ENCODE assay signal across 18 cellular contexts in the genomic region with DNA sequence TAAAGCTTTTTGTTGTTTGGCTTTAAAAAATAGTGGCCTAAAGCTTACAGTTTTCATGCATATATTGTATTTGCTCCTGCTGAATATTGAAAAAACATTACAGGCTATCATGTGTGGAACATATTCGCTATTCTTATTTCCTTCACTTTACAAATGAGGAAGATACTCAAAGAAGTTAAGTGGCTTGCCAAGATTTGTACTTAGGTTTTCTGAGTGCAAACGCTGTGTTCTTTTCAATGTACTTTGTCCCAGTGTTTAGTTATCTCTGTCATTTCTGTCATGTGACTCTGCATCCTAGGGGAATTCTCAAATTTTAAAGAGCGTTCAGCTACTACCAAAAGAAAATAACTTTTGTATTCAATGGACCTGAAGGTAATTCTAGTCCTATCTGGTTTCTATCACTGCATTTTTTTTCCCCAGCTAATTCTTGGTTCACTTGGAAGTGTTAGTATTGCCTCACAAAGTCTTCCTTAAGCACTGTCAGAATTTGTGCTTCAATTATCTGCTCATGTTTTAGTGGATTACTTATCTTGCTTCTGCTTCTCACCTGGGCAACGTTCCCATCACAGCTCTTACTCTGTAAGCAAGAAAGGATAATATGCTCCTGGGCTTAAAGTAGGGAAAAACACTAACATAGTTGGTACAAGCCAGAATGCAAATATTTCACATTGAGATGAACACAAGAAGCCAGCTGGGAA. TPM values are rescaled to one million over a fixed set of nuclear protein-coding genes. Genes with fewer than 3 reads are reported as not detected.
A peak's percentile ranks its signal among the peaks of the same experiment; 100 is the strongest.
DNase-seq lines count a peak whose midpoint lies in the region; ATAC-seq, FAIRE-seq and TF ChIP-seq lines count a peak whose summit lies in the region.
"Had no signal": no experiment of that assay in that cellular context is flagged by ENCODE, and none has a peak within 500 bp of the region (broad histone marks: within the 10 kb centered on the region; RNA-seq: fewer than 3 reads in every experiment).

No MANE protein-coding gene starts in this region.

- no peak for FAIRE-seq in kidney (lab: Jason Lieb, UNC)
- FAIRE-seq: A549 had no signal

- no peaks in the 10 kb centered on the region for H3K27me3 ChIP-seq in uterus
- H3K27me3 ChIP-seq: stomach had no signal

- H3K27ac ChIP-seq in kidney (ENCODE audit: low read depth in 2 of 2, low read length in 2 of 2), result peak overlapping the region; percentile 13 to 54
- peak overlapping the region; percentile 10 to 41 for H3K27ac ChIP-seq in uterus
- H3K27ac ChIP-seq: A549, stomach had no signal

- H3K4me1 ChIP-seq in kidney (ENCODE audit: control insufficient read depth in 1 of 2, insufficient read depth in 1 of 2, low read depth in 1 of 2, low read length in 2 of 2) (peaks cover 5 to 9% of the 10 kb centered on the region in 2 donors), uterus (no peaks in the 10 kb centered on the region)

- no peak for TF ChIP-seq CTCF in kidney (IDR thresholded peaks at IDR 0.05; ENCODE audit: borderline replicate concordance, extremely low read depth, insufficient read depth)
- no peak for TF ChIP-seq CTCF in uterus (IDR thresholded peaks at IDR 0.05)

- H3K36me3 ChIP-seq in kidney (ENCODE audit: control insufficient read depth in 1 of 2, insufficient read depth in 2 of 2, low read length in 2 of 2) (no peaks in the 10 kb centered on the region), uterus (no peaks in the 10 kb centered on the region)
- H3K36me3 ChIP-seq: stomach had no signal

- TF ChIP-seq POLR2A in uterus (IDR thresholded peaks at IDR 0.05), result no peak

- no peak overlapping the region for H3K9ac ChIP-seq in kidney (ENCODE audit: low read length in 2 of 2)

- no peak for ATAC-seq in esophagus mucosa
- ATAC-seq: A549; CD8-positive, alpha-beta T cell had no signal

- peak; percentile 24 for DNase-seq in NOMO-1 treated with DMSO at 0.1 percent for 48 hours (lab: John Stamatoyannopoulos, UW; ENCODE audit: unreplicated experiment)
- DNase-seq in NOMO-1 treated with dmso at 0.1 percent for 144 hours (lab: John Stamatoyannopoulos, UW; ENCODE audit: unreplicated experiment), result no peak
- DNase-seq in astrocyte of the hippocampus (ENCODE audit: low read depth, low spot score), result peak; percentile 28
- no peak for DNase-seq in kidney
- no peak for DNase-seq in uterus
- no peak for DNase-seq in NCI-H345 (lab: John Stamatoyannopoulos, UW)
- DNase-seq in effector CD8-positive, alpha-beta T cell (lab: John Stamatoyannopoulos, UW), result no peak
- DNase-seq: activated CD4-positive, alpha-beta T cell treated with anti-CD3 and anti-CD28 coated beads for 48 hours; activated naive CD8-positive, alpha-beta T cell treated with anti-CD3 and anti-CD28 coated beads for 36 hours; activated T-cell treated with anti-CD3 and anti-CD28 coated beads, Interleukin-2, amount 50 U/mL, for 1 hour; caudate nucleus; CD8-positive, alpha-beta T cell; NCI-H1417 treated with DMSO at 0.1 percent for 48 hours; NCI-H510A treated with DMSO at 0.1 percent for 48 hours; occipital lobe; stomach had no signal

- H3K9me3 ChIP-seq in kidney (ENCODE audit: control insufficient read depth in 1 of 2, low read length in 2 of 2) (no peaks in the 10 kb centered on the region), uterus (no peaks in the 10 kb centered on the region)
- H3K9me3 ChIP-seq: A549, stomach had no signal

- peak overlapping the region; percentile 0 to 19 for H3K4me3 ChIP-seq in kidney (ENCODE audit: low read length in 2 of 2)
- H3K4me3 ChIP-seq in uterus, result no peak overlapping the region
- H3K4me3 ChIP-seq: A549, stomach had no signal

- intact Hi-C loops in kidney (cut with DNase I) (no loop called here), uterus (cut with DNase I; ENCODE audit: low total_unique reads) (no loop called here)

RNA-seq across cellular contexts. Expression of gene PTPN13, which starts 7.0 kb away (rescaled TPM):
- total RNA-seq in kidney (62.3 TPM), uterus (10 to 100 TPM; 24.3 to 79.2 (median 37.9) TPM), esophagus mucosa (87.3 TPM)
- 10.2 TPM for polyA plus RNA-seq in kidney (ENCODE audit: insufficient read depth, low read depth, low replicate concordance)

Comparison
In these comparisons a context has a peak if more than half of its experiments do, and no peak if none do; other contexts are left out.
1. DNase-seq: peak in NOMO-1 treated with DMSO at 0.1 percent for 48 hours (single experiment) and astrocyte of the hippocampus (single experiment); none in NOMO-1 treated with dmso at 0.1 percent for 144 hours (single experiment), kidney (single experiment), uterus (0 of 2), NCI-H345 (single experiment) and effector CD8-positive, alpha-beta T cell (single experiment).
2. H3K4me3 ChIP-seq: peak in kidney (2 of 2); none in uterus (0 of 2).